In the genomic region with DNA sequence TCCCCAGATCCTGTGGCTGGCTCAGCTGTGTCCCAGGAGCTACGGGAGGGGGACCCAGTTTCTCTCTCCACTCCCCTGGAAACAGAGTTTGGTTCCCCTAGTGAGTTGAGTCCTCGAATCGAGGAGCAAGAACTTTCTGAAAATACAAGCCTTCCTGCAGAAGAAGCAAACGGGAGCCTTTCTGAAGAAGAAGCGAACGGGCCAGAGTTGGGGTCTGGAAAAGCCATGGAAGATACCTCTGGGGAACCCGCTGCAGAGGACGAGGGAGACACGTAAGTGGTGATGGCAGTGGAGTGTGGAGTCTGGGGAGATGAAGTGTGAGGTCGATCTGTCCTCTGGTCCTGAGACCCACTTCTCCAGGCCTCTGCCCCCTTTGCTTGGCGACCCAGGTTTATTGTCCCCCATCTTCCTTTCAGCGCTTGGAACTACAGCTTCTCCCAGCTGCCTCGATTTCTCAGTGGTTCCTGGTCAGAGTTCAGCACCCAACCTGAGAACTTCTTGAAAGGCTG, we compare ENCODE assay signal across 8 cellular contexts. TPM values are rescaled to one million over a fixed set of nuclear protein-coding genes. Genes with fewer than 3 reads are reported as not detected.
A peak's percentile ranks its signal among the peaks of the same experiment; 100 is the strongest.
DNase-seq lines count a peak whose midpoint lies in the region; ATAC-seq and TF ChIP-seq lines count a peak whose summit lies in the region.

No MANE protein-coding gene starts in this region.

- H3K27ac ChIP-seq in heart right ventricle (peak overlapping the region in 9 of 10 donors; percentile 35 to 97 (median 77)), vagina (peak overlapping the region; percentile 46)

- peak overlapping the region; percentile 45 to 95 (median 78) for H3K4me3 ChIP-seq in heart right ventricle
- H3K4me3 ChIP-seq in vagina = peak overlapping the region; percentile 63 to 83

- intact Hi-C loops in heart right ventricle (cut with DNase I) (loop anchor here in 7 of 10 donors (1.0 to 10.0 kb wide), 8 partner anchors 37 to 334 kb away; partner anchors contain the start of genes SHBG (in 5 of the 7), MPDU1 (in 2 of the 7), ATP1B2 (in 1 of the 7) and FXR2 (in 1 of the 7)), left cardiac atrium (cut with DNase I) (loop anchor here in 1 of 2 donors (10.0 kb wide), 1 partner anchor 54 kb away; the partner anchor contains the start of gene SHBG), MCF 10A (cut with micrococcal nuclease) (loop anchor here (1.0 to 10.0 kb wide), 6 partner anchors 57 to 334 kb away; partner anchors contain the start of genes FGF11, KCTD11, TMEM102 and TMEM95), vagina (cut with DNase I) (no loop called here), posterior vena cava (cut with DNase I) (loop anchor here in 1 of 2 donors (10.0 kb wide), 1 partner anchor 54 kb away; the partner anchor contains the start of gene SHBG)

- TF ChIP-seq CTCF in heart right ventricle (IDR thresholded peaks at IDR 0.05) = no peak
- no peak for TF ChIP-seq CTCF in MCF 10A (IDR thresholded peaks at IDR 0.05; ENCODE audit: unreplicated experiment)
- TF ChIP-seq CTCF in mesothelial cell of epicardium (IDR thresholded peaks at IDR 0.05; ENCODE audit: unreplicated experiment) = no peak
- no peak for TF ChIP-seq CTCF in vagina (IDR thresholded peaks at IDR 0.05)

- H3K4me3 Mint-ChIP-seq in MCF 10A (ENCODE audit: unreplicated experiment) (peak overlapping the region; percentile 97), mesothelial cell of epicardium (peak overlapping the region; percentile 98)

- BruUV-seq in MCF 10A (replicated peaks; lab: Mats Ljungman, UMichigan) = no TSS peak

- H3K36me3 ChIP-seq in heart right ventricle (peaks cover 0 to 31% (median 0%) of the 10 kb centered on the region in 9 donors), vagina (no peaks in the 10 kb centered on the region)

- H3K4me1 Mint-ChIP-seq in MCF 10A (ENCODE audit: insufficient read depth, unreplicated experiment) = peaks cover 22% of the 10 kb centered on the region
- peaks cover 25% of the 10 kb centered on the region for H3K4me1 Mint-ChIP-seq in mesothelial cell of epicardium

- no peak for TF ChIP-seq POLR2A in vagina (IDR thresholded peaks at IDR 0.05)

- peak overlapping the region; percentile 100 for H3K27ac Mint-ChIP-seq in MCF 10A (ENCODE audit: low read depth, unreplicated experiment)
- H3K27ac Mint-ChIP-seq in mesothelial cell of epicardium = peak overlapping the region; percentile 100

- CTCF ChIA-PET in MCF 10A (lab: Yijun Ruan, JAX) = interaction anchor here (0.6 to 7.3 kb wide), 21 partner anchors 15 to 794 kb away, joined by 3 to 89 read pairs (median 4); partner anchors contain the start of genes DNAH2, MPDU1 and SOX15

- H3K9me3 ChIP-seq in heart right ventricle = no peaks in the 10 kb centered on the region
- H3K9me3 ChIP-seq in vagina = no peaks in the 10 kb centered on the region

- no peaks in the 10 kb centered on the region for H3K27me3 ChIP-seq in heart right ventricle
- H3K27me3 ChIP-seq in vagina = no peaks in the 10 kb centered on the region

- 12 to 15% methylated on average over 13 of the region's 13 CpGs for WGBS in heart right ventricle, 2 donors

- H3K9me3 Mint-ChIP-seq in MCF 10A (ENCODE audit: unreplicated experiment) = no peaks in the 10 kb centered on the region
- H3K9me3 Mint-ChIP-seq in mesothelial cell of epicardium = no peaks in the 10 kb centered on the region

- H3K4me1 ChIP-seq in heart right ventricle (peaks cover 6 to 36% (median 25%) of the 10 kb centered on the region in 9 donors), vagina (peaks cover 30% of the 10 kb centered on the region)

- no peak for DNase-seq in heart right ventricle
- DNase-seq in left cardiac atrium = no peak
- no peak for DNase-seq in MCF 10A (ENCODE audit: unreplicated experiment)
- no peak for DNase-seq in mesothelial cell of epicardium (ENCODE audit: low spot score in 2 of 2, unreplicated experiment in 2 of 2)
- DNase-seq in vagina (ENCODE audit: extremely low spot score in 2 of 2) = no peak
- no peak for DNase-seq in posterior vena cava (ENCODE audit: low spot score)
- DNase-seq in HCEC 1CT = no peak

- H3K36me3 Mint-ChIP-seq in MCF 10A (ENCODE audit: insufficient read depth, unreplicated experiment) (peaks cover 61% of the 10 kb centered on the region), mesothelial cell of epicardium (peaks cover 10% of the 10 kb centered on the region)

- POLR2A ChIA-PET in MCF 10A (lab: Yijun Ruan, JAX) = interaction anchor here (0.7 to 7.2 kb wide), 24 partner anchors 10 to 381 kb away, joined by 3 to 303 read pairs (median 12); partner anchors contain the start of genes CD68, CNTROB, DNAH2 and FXR2

- H3K27me3 Mint-ChIP-seq in MCF 10A (ENCODE audit: insufficient read depth, unreplicated experiment) (no peaks in the 10 kb centered on the region), mesothelial cell of epicardium (ENCODE audit: low read depth) (no peaks in the 10 kb centered on the region)

- ATAC-seq in heart right ventricle (no peak), left cardiac atrium (no peak), HG03571 (IDR thresholded peaks at IDR 0.05; ENCODE audit: unreplicated experiment) (no peak)

RNA-seq across cellular contexts. Expression of gene WRAP53, which starts 0.6 kb away (rescaled TPM):
- total RNA-seq in heart right ventricle = 1 to 10 TPM; 3.8 to 5.8 (median 4.7) TPM
- 10 to 100 TPM; 10.4 to 12.1 TPM for polyA plus RNA-seq in heart right ventricle
- 1 to 10 TPM; 3.7 to 6.0 TPM for total RNA-seq in left cardiac atrium
- 10.7 and 11.7 TPM in 2 replicates for total RNA-seq in MCF 10A (2022)
- total RNA-seq in mesothelial cell of epicardium = 12.3 to 13.6 TPM (median 13.1 TPM) in 3 replicates
- total RNA-seq in vagina = 7.6 TPM
- total RNA-seq in posterior vena cava = 1 to 10 TPM; 4.8 to 5.0 TPM

RNA-seq across cellular contexts. Expression of gene TP53, which starts 1.6 kb away (rescaled TPM):
- 10 to 100 TPM in 9 of 10 donors, 1 to 10 TPM in 1; 8.2 to 29.1 (median 13.9) TPM for total RNA-seq in heart right ventricle
- polyA plus RNA-seq in heart right ventricle = 1 to 10 TPM; 7.9 to 8.6 TPM
- 10 to 100 TPM; 18.5 to 23.7 TPM for total RNA-seq in left cardiac atrium
- 131 and 181 TPM in 2 replicates for total RNA-seq in MCF 10A (2022)
- total RNA-seq in mesothelial cell of epicardium = 98.8 to 105 TPM (median 101 TPM) in 3 replicates
- total RNA-seq in vagina = 18.7 TPM
- total RNA-seq in posterior vena cava = 10 to 100 TPM; 30.6 to 37.3 TPM

RNA-seq across cellular contexts. Expression of gene EFNB3, which starts 16.1 kb away (rescaled TPM):
- total RNA-seq in heart right ventricle = 1 to 10 TPM in 2 of 10 donors, under 1 TPM in 8; 0.17 to 1.3 (median 0.53) TPM
- under 1 TPM; 0.22 to 0.64 TPM for polyA plus RNA-seq in heart right ventricle
- 1 to 10 TPM; 1.1 to 1.4 TPM for total RNA-seq in left cardiac atrium
- total RNA-seq in MCF 10A (2022) = 1.3 and 1.4 TPM in 2 replicates
- 27.3 to 28.2 TPM (median 28.1 TPM) in 3 replicates for total RNA-seq in mesothelial cell of epicardium
- total RNA-seq in vagina = 2.7 TPM
- under 1 TPM; 0.19 to 0.42 TPM for total RNA-seq in posterior vena cava

RNA-seq across cellular contexts. Expression of gene DNAH2, which starts 28.7 kb away (rescaled TPM):
- total RNA-seq in heart right ventricle (under 1 TPM in 7 of 10 donors, not detected in 3; 0.02 to 0.30 (median 0.05) TPM), left cardiac atrium (under 1 TPM; 0.05 to 0.24 TPM), MCF 10A (2022) (0.05 and 0.12 TPM in 2 replicates), mesothelial cell of epicardium (0.18 to 0.64 TPM (median 0.25 TPM) in 3 replicates), vagina (0.49 TPM), posterior vena cava (1 to 10 TPM in 1 of 2 donors, under 1 TPM in 1; 0.19 to 1.3 TPM)
- polyA plus RNA-seq in heart right ventricle = under 1 TPM; under 0.01 to 0.01 TPM

RNA-seq across cellular contexts. Expression of gene ATP1B2, which starts 38.1 kb away (rescaled TPM):
- 1 to 10 TPM; 1.4 to 6.5 (median 3.9) TPM for total RNA-seq in heart right ventricle
- polyA plus RNA-seq in heart right ventricle = 1 to 10 TPM in 1 of 2 donors, under 1 TPM in 1; 0.91 to 6.2 TPM
- total RNA-seq in left cardiac atrium = 1 to 10 TPM; 1.8 to 3.7 TPM
- total RNA-seq in MCF 10A (2022) = not detected in 2 replicates
- total RNA-seq in mesothelial cell of epicardium = 9.6 to 10.5 TPM (median 10.2 TPM) in 3 replicates
- total RNA-seq in vagina = 2.7 TPM
- total RNA-seq in posterior vena cava = 1 to 10 TPM; 2.2 to 2.6 TPM
